In the genomic region with DNA sequence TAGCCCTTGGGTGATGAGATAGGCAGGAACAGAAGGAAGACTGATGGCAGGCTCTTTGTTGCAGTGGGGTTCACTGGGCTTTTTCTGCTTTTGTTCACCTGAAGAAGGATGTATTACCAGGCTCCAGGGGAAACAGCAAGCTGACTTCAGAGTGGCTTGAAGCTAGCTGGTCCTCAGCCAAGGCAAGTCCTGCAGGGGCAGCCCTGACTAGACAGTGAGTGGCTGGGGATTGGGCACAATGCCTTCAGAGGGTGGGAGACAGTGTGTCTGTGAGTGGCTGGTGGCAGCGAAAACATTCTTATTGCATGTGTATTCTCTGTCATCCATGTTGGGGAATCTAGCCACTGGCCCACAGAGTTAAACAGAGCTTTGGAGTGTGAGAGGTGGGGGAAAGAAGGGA, we compare ENCODE assay signal across 14 cellular contexts. TPM values are rescaled to one million over a fixed set of nuclear protein-coding genes. Genes with fewer than 3 reads are reported as not detected.
DNase-seq lines count a peak whose midpoint lies in the region; ATAC-seq and TF ChIP-seq lines count a peak whose summit lies in the region.
"Had no signal": no experiment of that assay in that cellular context is flagged by ENCODE, and none has a peak within 500 bp of the region (broad histone marks: within the 10 kb centered on the region; RNA-seq: fewer than 3 reads in every experiment).

No MANE protein-coding gene starts in this region.

- no peak overlapping the region for H2BK5ac ChIP-seq in H9 (ENCODE audit: insufficient read length, low read length)

- H3K9me2 ChIP-seq in Karpas-422 (replicated peaks; ENCODE audit: insufficient read depth, low read length) = no peaks in the 10 kb centered on the region

- H3K4ac ChIP-seq in H9 (ENCODE audit: low read depth, low read length) = no peak overlapping the region

- H4K20me1 ChIP-seq in H9 (ENCODE audit: control insufficient read depth, insufficient read depth, insufficient read length) (no peaks in the 10 kb centered on the region), Karpas-422 (ENCODE audit: insufficient read depth, low read depth, low read length) (no peaks in the 10 kb centered on the region; the same call in 1 of the 2 replicates)

- H3K9me3 ChIP-seq in H9 (ENCODE audit: control insufficient read depth, low read depth, low read length) (no peaks in the 10 kb centered on the region), heart left ventricle (no peaks in the 10 kb centered on the region), Karpas-422 (ENCODE audit: low read length) (no peaks in the 10 kb centered on the region)
- no peaks in the 10 kb centered on the region for H3K9me3 ChIP-seq in naive thymus-derived CD4-positive, alpha-beta T cell (ENCODE audit: control insufficient read depth in 2 of 3, low read length in 3 of 3)
- H3K9me3 ChIP-seq: HAP-1 had no signal

- H3K56ac ChIP-seq in H9 (ENCODE audit: insufficient read length, low read depth, low read length) = no peak overlapping the region

- H3K27me3 Mint-ChIP-seq in CD14-positive monocyte (ENCODE audit: low read depth in 3 of 3) (no peaks in the 10 kb centered on the region), H9 (ENCODE audit: low read depth) (peaks cover 7% of the 10 kb centered on the region)
- H3K27me3 Mint-ChIP-seq in naive thymus-derived CD4-positive, alpha-beta T cell = no peaks in the 10 kb centered on the region
- H3K27me3 Mint-ChIP-seq: stimulated activated naive CD8-positive, alpha-beta T cell treated with anti-CD3 and anti-CD28 coated beads, Interleukin-15, Interleukin-2, amounts not matched to agents 100 ng/mL and 50 ng/mL, for 24 hours had no signal

- no peak for TF ChIP-seq POLR2A in heart left ventricle (IDR thresholded peaks at IDR 0.05)

- no peak for ATAC-seq in naive thymus-derived CD4-positive, alpha-beta T cell
- ATAC-seq in heart left ventricle = no peak

- no peak overlapping the region for H3K18ac ChIP-seq in H9 (ENCODE audit: insufficient read length, low read depth, low read length)

- no peaks in the 10 kb centered on the region for H3K79me1 ChIP-seq in H9 (ENCODE audit: insufficient read depth, low read depth, low read length, poor library complexity, severe bottlenecking)

- H3K4me3 ChIP-seq in naive thymus-derived CD4-positive, alpha-beta T cell (ENCODE audit: low read length) = no peak overlapping the region
- no peak overlapping the region for H3K4me3 ChIP-seq in heart left ventricle
- H3K4me3 ChIP-seq in Karpas-422 (ENCODE audit: low read length) = no peak overlapping the region
- H3K4me3 ChIP-seq: HAP-1, SK-N-MC had no signal

- H3K9ac ChIP-seq in H9 (ENCODE audit: extremely low read depth, insufficient read length, low read length) (no peak overlapping the region), Karpas-422 (ENCODE audit: low read length) (no peak overlapping the region)

- 0 out of 2 replicates have a peak, but pooled peaks cover 2% of the 10 kb centered on the region for H3K4me1 ChIP-seq in H9 (ENCODE audit: insufficient read depth, low read length)
- peaks cover 39 to 40% of the 10 kb centered on the region in 2 donors for H3K4me1 ChIP-seq in naive thymus-derived CD4-positive, alpha-beta T cell (ENCODE audit: control insufficient read depth in 2 of 2, insufficient read depth in 2 of 2, low read length in 2 of 2)
- peaks cover 2 to 49% (median 32%) of the 10 kb centered on the region in 12 donors for H3K4me1 ChIP-seq in heart left ventricle
- peaks cover 48% of the 10 kb centered on the region for H3K4me1 ChIP-seq in Karpas-422 (ENCODE audit: low read length)

- intact Hi-C loops in CD14-positive monocyte (cut with micrococcal nuclease) (no loop called here), heart left ventricle (cut with DNase I) (loop anchor here in 9 of 10 donors (1.0 to 10.0 kb wide), 5 partner anchors 166 to 276 kb away; a partner anchor contains a TSS)
- intact Hi-C loops in naive thymus-derived CD4-positive, alpha-beta T cell (cut with micrococcal nuclease) = loop anchor here (1.0 to 5.0 kb wide), 3 partner anchors 26 to 1019 kb away; a partner anchor contains a TSS

- POLR2A ChIA-PET in naive thymus-derived CD4-positive, alpha-beta T cell (lab: Charles Lee) = interaction anchor here (5.1 kb wide), 1 partner anchor 168 kb away, joined by 48 read pairs; a partner anchor contains a TSS

- no peaks in the 10 kb centered on the region for H3K27me3 ChIP-seq in H9 (ENCODE audit: insufficient read depth, low read length)
- no peaks in the 10 kb centered on the region for H3K27me3 ChIP-seq in naive thymus-derived CD4-positive, alpha-beta T cell (ENCODE audit: control insufficient read depth in 2 of 2, insufficient read depth in 2 of 2, low read length in 2 of 2)
- H3K27me3 ChIP-seq in heart left ventricle = no peaks in the 10 kb centered on the region
- H3K27me3 ChIP-seq in Karpas-422 (ENCODE audit: low read length) = no peaks in the 10 kb centered on the region

- no peaks in the 10 kb centered on the region for H3K79me2 ChIP-seq in H9 (ENCODE audit: insufficient read depth, low read length)
- peaks cover 26% of the 10 kb centered on the region for H3K79me2 ChIP-seq in Karpas-422 (ENCODE audit: low read length)

- no peak overlapping the region for H2AFZ ChIP-seq in H9 (ENCODE audit: low read length)
- no peak overlapping the region for H2AFZ ChIP-seq in Karpas-422 (ENCODE audit: low read length)

- H3K27ac ChIP-seq in H9 (ENCODE audit: insufficient read length, low read depth, low read length) = no peak overlapping the region
- H3K27ac ChIP-seq in naive thymus-derived CD4-positive, alpha-beta T cell (ENCODE audit: low read depth, low read length) = no peak overlapping the region
- no peak overlapping the region for H3K27ac ChIP-seq in heart left ventricle
- no peak overlapping the region for H3K27ac ChIP-seq in Karpas-422 (ENCODE audit: low read length)
- H3K27ac ChIP-seq: HL-60, SK-N-MC had no signal

- no peak for TF ChIP-seq CTCF in CD14-positive monocyte (IDR thresholded peaks at IDR 0.05)
- no peak for TF ChIP-seq CTCF in H9 (conservative IDR thresholded peaks at IDR 0.05)
- TF ChIP-seq CTCF in heart left ventricle (IDR thresholded peaks at IDR 0.05) = no peak

- no peak overlapping the region for H2BK20ac ChIP-seq in H9 (ENCODE audit: low read depth, low read length, poor library complexity, severe bottlenecking)

- no peak overlapping the region for H3K23ac ChIP-seq in H9 (ENCODE audit: insufficient read length, low read depth, low read length)

- no peak overlapping the region for H2AK5ac ChIP-seq in H9 (ENCODE audit: insufficient read length, low read length)

- no peak overlapping the region for H3T11ph ChIP-seq in H9 (ENCODE audit: low read length)

- H4K91ac ChIP-seq in H9 (ENCODE audit: insufficient read length, low read depth, low read length) = no peak overlapping the region

- DNase-seq in CD14-positive monocyte (ENCODE audit: low spot score) = no peak
- no peak for DNase-seq in H9
- peak; percentile 61 for DNase-seq in astrocyte of the hippocampus (ENCODE audit: low read depth, low spot score)
- DNase-seq in naive thymus-derived CD4-positive, alpha-beta T cell = no peak
- DNase-seq in NCI-H2107 treated with DMSO at 0.1 percent for 48 hours (lab: John Stamatoyannopoulos, UW; ENCODE audit: unreplicated experiment) = no peak
- no peak for DNase-seq in heart left ventricle
- no peak for DNase-seq in SW 1271 (lab: John Stamatoyannopoulos, UW)
- no peak for DNase-seq in Karpas-422

- H3K27ac Mint-ChIP-seq in CD14-positive monocyte = peak overlapping the region in 6 of 7 donors; percentile 55 to 91 (median 76)
- peak overlapping the region; percentile 40 to 96 (median 65); a peak in 5 of 7 replicates for H3K27ac Mint-ChIP-seq in H9
- H3K27ac Mint-ChIP-seq in naive thymus-derived CD4-positive, alpha-beta T cell = peak overlapping the region in 7 of 9 donors; percentile 24 to 94 (median 78)

- no peak overlapping the region for H2BK12ac ChIP-seq in H9 (ENCODE audit: insufficient read length, low read depth, low read length)

- H2BK120ac ChIP-seq in H9 (ENCODE audit: low read depth, low read length, poor library complexity, severe bottlenecking) = no peak overlapping the region

- CTCF ChIA-PET in naive thymus-derived CD4-positive, alpha-beta T cell (lab: Charles Lee) = interaction anchor here (0.5 to 9.5 kb wide), 6 partner anchors 14 to 397 kb away, joined by 3 to 137 read pairs (median 14); a partner anchor contains a TSS

- peak overlapping the region in 1 of 2 donors; percentile 36 for H3K4me3 Mint-ChIP-seq in CD14-positive monocyte
- H3K4me3 Mint-ChIP-seq in H9 = 0 out of 5 replicates have a peak overlapping the region, but pooled peaks of 1 of the 2 experiments have one; percentile 35
- H3K4me3 Mint-ChIP-seq in naive thymus-derived CD4-positive, alpha-beta T cell = peak overlapping the region in 4 of 10 donors; percentile 74 to 94 (median 90)
- H3K4me3 Mint-ChIP-seq: stimulated activated naive CD8-positive, alpha-beta T cell treated with anti-CD3 and anti-CD28 coated beads, Interleukin-15, Interleukin-2, amounts not matched to agents 100 ng/mL and 50 ng/mL, for 24 hours had no signal

- no CpG with 5 or more reads among the region's 1 CpG for WGBS in H9 (ENCODE audit: extremely low coverage, insufficient read length, low lambda C conversion rate)
- WGBS in heart left ventricle, 4 donors = 94 to 100% (median 98%) methylated on average over 1 of the region's 1 CpG

- H3K4me2 ChIP-seq in H9 (ENCODE audit: insufficient read depth, insufficient read length, low read length) (no peak overlapping the region), Karpas-422 (ENCODE audit: low read depth, low read length, poor library complexity, severe bottlenecking) (no peak overlapping the region)

- no peak overlapping the region for H2BK15ac ChIP-seq in H9 (ENCODE audit: low read depth, low read length)

- peaks cover 0 to 11% (median 0%) of the 10 kb centered on the region in 3 experiments for H3K36me3 ChIP-seq in naive thymus-derived CD4-positive, alpha-beta T cell (ENCODE audit: control insufficient read depth in 2 of 3, insufficient read depth in 3 of 3, low read length in 3 of 3)
- H3K36me3 ChIP-seq in heart left ventricle = peaks cover 0 to 4% (median 0%) of the 10 kb centered on the region in 9 donors
- H3K36me3 ChIP-seq in Karpas-422 (ENCODE audit: insufficient read depth, low read length) = no peaks in the 10 kb centered on the region
- H3K36me3 ChIP-seq: HAP-1 had no signal

- no peak overlapping the region for H3K14ac ChIP-seq in H9 (ENCODE audit: insufficient read depth, low read length)

- H3K36me3 Mint-ChIP-seq in CD14-positive monocyte = peaks cover 12 to 19% of the 10 kb centered on the region in 2 donors
- H3K36me3 Mint-ChIP-seq in H9 (ENCODE audit: insufficient read depth in 1 of 3, low read depth in 3 of 3) = peaks cover 1 to 6% (median 5%) of the 10 kb centered on the region in 3 experiments; a peak in 5 of 7 replicates
- H3K36me3 Mint-ChIP-seq in naive thymus-derived CD4-positive, alpha-beta T cell = peaks cover 0 to 7% (median under 1%) of the 10 kb centered on the region in 5 donors

- H3K4me1 Mint-ChIP-seq in CD14-positive monocyte (peaks cover 57% of the 10 kb centered on the region), H9 (peaks cover 33 to 35% of the 10 kb centered on the region in 2 experiments)
- H3K4me1 Mint-ChIP-seq in naive thymus-derived CD4-positive, alpha-beta T cell = peaks cover 37 to 67% (median 57%) of the 10 kb centered on the region in 7 donors

- no peak overlapping the region for H4K5ac ChIP-seq in H9 (ENCODE audit: insufficient read length, low read depth, low read length)

- no peak overlapping the region for H4K8ac ChIP-seq in H9 (replicated peaks; ENCODE audit: insufficient read length, low read depth, low read length)

- peaks cover 8% of the 10 kb centered on the region for H3K23me2 ChIP-seq in H9 (ENCODE audit: insufficient read length, low read depth, low read length, poor library complexity, severe bottlenecking)

- H3K9me3 Mint-ChIP-seq in CD14-positive monocyte (no peaks in the 10 kb centered on the region), H9 (no peaks in the 10 kb centered on the region)
- peaks cover 0 to 4% (median 0%) of the 10 kb centered on the region in 11 donors for H3K9me3 Mint-ChIP-seq in naive thymus-derived CD4-positive, alpha-beta T cell
- H3K9me3 Mint-ChIP-seq: activated T-cell treated with anti-CD3 and anti-CD28 coated beads, Interleukin-2, amount 50 U/mL, for 4 hours; stimulated activated naive CD8-positive, alpha-beta T cell treated with anti-CD3 and anti-CD28 coated beads, Interleukin-15, Interleukin-2, amounts not matched to agents 100 ng/mL and 50 ng/mL, for 24 hours had no signal

RNA-seq across cellular contexts. Expression of a gene that starts 2.3 kb away (rescaled TPM):
- polyA plus RNA-seq in CD14-positive monocyte = 100 to 1,000 TPM in 1 of 2 donors, 10 to 100 TPM in 1; 80.8 to 108 TPM
- total RNA-seq in H9 (2021) = 15.0 and 17.3 TPM in 2 replicates
- total RNA-seq in naive thymus-derived CD4-positive, alpha-beta T cell = 10 to 100 TPM; 34.4 to 65.0 (median 41.7) TPM
- polyA plus RNA-seq in naive thymus-derived CD4-positive, alpha-beta T cell = 100 to 1,000 TPM in 1 of 2 donors, 10 to 100 TPM in 1; 92.9 to 115 TPM
- 10 to 100 TPM; 29.5 to 64.0 (median 36.9) TPM for total RNA-seq in heart left ventricle
- polyA plus RNA-seq in heart left ventricle = 10 to 100 TPM; 68.1 to 69.0 TPM
- total RNA-seq in Karpas-422 (2014; rRNA removed; shearing (Covaris generic); ENCODE audit: low replicate concordance) = 63.0 and 96.6 TPM in 2 replicates

RNA-seq across cellular contexts. Expression of a gene that starts 38.1 kb away (rescaled TPM):
- not detected for polyA plus RNA-seq in CD14-positive monocyte
- 1.5 and 1.9 TPM in 2 replicates for total RNA-seq in H9 (2021)
- 1 to 10 TPM; 1.3 to 5.1 (median 3.3) TPM for total RNA-seq in naive thymus-derived CD4-positive, alpha-beta T cell
- under 1 TPM in 1 of 2 donors, not detected in 1; 0.14 TPM for polyA plus RNA-seq in naive thymus-derived CD4-positive, alpha-beta T cell
- total RNA-seq in heart left ventricle = under 1 TPM in 7 of 9 donors, not detected in 2; 0.21 to 0.95 (median 0.56) TPM
- under 1 TPM; 0.03 to 0.11 TPM for polyA plus RNA-seq in heart left ventricle
- total RNA-seq in Karpas-422 (2014; rRNA removed; shearing (Covaris generic); ENCODE audit: low replicate concordance) = 0.19 and 1.1 TPM in 2 replicates
- total RNA-seq: kidney epithelial cell had no signal

Comparison
In these comparisons a context has a peak if more than half of its experiments do, and no peak if none do; other contexts are left out.
1. intact Hi-C loops: an anchor here in naive thymus-derived CD4-positive, alpha-beta T cell (1.0 to 5.0 kb wide) and heart left ventricle (1.0 to 10.0 kb wide); none called in CD14-positive monocyte.